Comparison of ENCODE assay signal across 11 cellular contexts in the genomic region with DNA sequence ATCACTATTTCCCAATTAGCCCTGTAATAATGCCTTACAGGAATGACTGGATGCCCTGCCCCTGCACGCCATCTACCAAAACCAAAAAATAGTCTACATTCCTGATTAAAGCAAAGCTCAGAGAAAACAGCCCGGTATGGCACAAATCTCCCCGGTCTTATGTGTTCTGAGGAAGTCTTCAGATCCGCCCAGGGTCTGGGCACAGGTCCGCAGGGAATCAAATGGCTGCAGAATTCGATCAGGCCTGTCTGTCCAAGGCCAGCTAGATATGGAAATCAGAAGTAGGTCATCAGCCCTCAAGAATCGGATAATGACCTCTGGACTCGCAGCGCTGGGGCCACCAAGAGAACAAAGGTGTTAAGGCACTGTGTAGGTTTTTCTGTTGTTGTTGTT.
DNase-seq lines count a peak whose midpoint lies in the region; ATAC-seq and TF ChIP-seq lines count a peak whose summit lies in the region.
"Had no signal": no experiment of that assay in that cellular context is flagged by ENCODE, and none has a peak within 500 bp of the region (broad histone marks: within the 10 kb centered on the region; RNA-seq: fewer than 3 reads in every experiment).

No MANE protein-coding gene starts in this region.

- no peak for ATAC-seq in activated CD4-positive, CD25-positive, alpha-beta regulatory T cell treated with anti-CD3 and anti-CD28 coated beads, Interleukin-2, amount 50 U/mL, for 24 hours
- ATAC-seq in naive thymus-derived CD4-positive, alpha-beta T cell, result no peak
- no peak for ATAC-seq in GM18861 (IDR thresholded peaks at IDR 0.05; ENCODE audit: unreplicated experiment)

- peaks cover 30 to 32% of the 10 kb centered on the region in 2 experiments for H3K4me1 ChIP-seq in trophoblast cell (ENCODE audit: control insufficient read depth in 1 of 2, insufficient read depth in 2 of 2, low read length in 2 of 2)
- H3K4me1 ChIP-seq in naive thymus-derived CD4-positive, alpha-beta T cell (ENCODE audit: control insufficient read depth in 2 of 2, insufficient read depth in 2 of 2, low read length in 2 of 2), result no peaks in the 10 kb centered on the region

- no peak overlapping the region for H2AFZ ChIP-seq in trophoblast cell (ENCODE audit: insufficient read depth, low read length, poor library complexity)

- H3K4me1 Mint-ChIP-seq in CD14-positive monocyte, result peaks cover 40% of the 10 kb centered on the region
- peaks cover 0 to 25% (median 2%) of the 10 kb centered on the region in 7 donors for H3K4me1 Mint-ChIP-seq in naive thymus-derived CD4-positive, alpha-beta T cell
- H3K4me1 Mint-ChIP-seq: activated T-helper 17 cell treated with anti-CD3 and anti-CD28 coated beads, Interleukin-2, amount 50 U/mL, for 72 hours had no signal

- H4K91ac ChIP-seq in trophoblast cell (ENCODE audit: low read depth, low read length), result peak overlapping the region; percentile 58

- peaks cover 0 to 1% of the 10 kb centered on the region in 2 experiments for H3K36me3 ChIP-seq in trophoblast cell (ENCODE audit: control insufficient read depth in 1 of 2, insufficient read depth in 2 of 2, low read length in 2 of 2)
- H3K36me3 ChIP-seq in naive thymus-derived CD4-positive, alpha-beta T cell (ENCODE audit: control insufficient read depth in 2 of 3, insufficient read depth in 3 of 3, low read length in 3 of 3), result no peaks in the 10 kb centered on the region

- peak overlapping the region; percentile 18 for H3K14ac ChIP-seq in trophoblast cell (ENCODE audit: low read length)

- intact Hi-C loops in CD14-positive monocyte (cut with micrococcal nuclease) (no loop called here), posterior vena cava (cut with DNase I) (no loop called here)
- intact Hi-C loops in naive thymus-derived CD4-positive, alpha-beta T cell (cut with micrococcal nuclease), result loop anchor here in 1 of 2 donors (10.0 kb wide), 1 partner anchor 48 kb away; no protein-coding TSS in a partner anchor

- H3K9me3 Mint-ChIP-seq in CD14-positive monocyte, result peaks cover 0 to 3% (median 0%) of the 10 kb centered on the region in 7 donors
- H3K9me3 Mint-ChIP-seq in naive thymus-derived CD4-positive, alpha-beta T cell, result peaks cover 0 to 5% (median 0%) of the 10 kb centered on the region in 11 donors
- H3K9me3 Mint-ChIP-seq: activated T-helper 17 cell treated with anti-CD3 and anti-CD28 coated beads, Interleukin-2, amount 50 U/mL, for 72 hours had no signal

- no peak overlapping the region for H3K23ac ChIP-seq in trophoblast cell (ENCODE audit: low read length)

- no peak overlapping the region for H4K12ac ChIP-seq in trophoblast cell (ENCODE audit: low read depth, low read length)

- H2BK5ac ChIP-seq in trophoblast cell (ENCODE audit: low read depth, low read length, poor library complexity), result peak overlapping the region; percentile 74

- peak overlapping the region; percentile 9 for H2AK5ac ChIP-seq in trophoblast cell (ENCODE audit: low read length)

- H3K9ac ChIP-seq in trophoblast cell (ENCODE audit: low read length), result no peak overlapping the region

- peaks cover 0 to 1% (median 0%) of the 10 kb centered on the region in 3 donors for H3K27me3 Mint-ChIP-seq in CD14-positive monocyte (ENCODE audit: low read depth in 3 of 3)
- H3K27me3 Mint-ChIP-seq in naive thymus-derived CD4-positive, alpha-beta T cell, result peaks cover 0 to 21% (median 4%) of the 10 kb centered on the region in 5 donors

- H2BK12ac ChIP-seq in trophoblast cell (ENCODE audit: low read length), result peak overlapping the region; percentile 61

- no peak for DNase-seq in CD14-positive monocyte (ENCODE audit: low spot score)
- DNase-seq in LHCN-M2 (ENCODE audit: low read depth), result peak; percentile 35
- no peak for DNase-seq in epithelial cell of prostate (ENCODE audit: low read depth, low spot score)
- peak; percentile 11 to 54 for DNase-seq in trophoblast cell
- DNase-seq in naive thymus-derived CD4-positive, alpha-beta T cell, result no peak
- DNase-seq in posterior vena cava (ENCODE audit: low spot score), result no peak
- DNase-seq: Karpas-422, NCI-H524 treated with DMSO at 0.1 percent for 48 hours had no signal

- POLR2A ChIA-PET in naive thymus-derived CD4-positive, alpha-beta T cell (lab: Charles Lee), result no interaction called here

- H3K4me2 ChIP-seq in trophoblast cell (ENCODE audit: low read length), result peak overlapping the region; percentile 2

- peak overlapping the region; percentile 48 for H2BK120ac ChIP-seq in trophoblast cell (ENCODE audit: insufficient read depth, low read length, poor library complexity)

- H3K9me3 ChIP-seq in trophoblast cell (ENCODE audit: insufficient read depth, low read depth, low read length), result no peaks in the 10 kb centered on the region
- H3K9me3 ChIP-seq in naive thymus-derived CD4-positive, alpha-beta T cell (ENCODE audit: control insufficient read depth in 2 of 3, low read length in 3 of 3), result no peaks in the 10 kb centered on the region

- H3K4ac ChIP-seq in trophoblast cell (ENCODE audit: low read depth, low read length), result peak overlapping the region; percentile 4

- H3K27ac ChIP-seq in epithelial cell of prostate, result peak overlapping the region; percentile 77
- H3K27ac ChIP-seq in trophoblast cell (ENCODE audit: low read depth, low read length), result peak overlapping the region; percentile 78
- no peak overlapping the region for H3K27ac ChIP-seq in naive thymus-derived CD4-positive, alpha-beta T cell (ENCODE audit: low read depth, low read length)

- CTCF ChIA-PET in naive thymus-derived CD4-positive, alpha-beta T cell (lab: Charles Lee), result no interaction called here

- peaks cover 20% of the 10 kb centered on the region for H3K79me1 ChIP-seq in trophoblast cell (ENCODE audit: low read length)

- no peak overlapping the region for H3K18ac ChIP-seq in trophoblast cell (ENCODE audit: low read length)

- no CpG with 5 or more reads among the region's 9 CpGs for WGBS in trophoblast cell (ENCODE audit: extremely low coverage, insufficient coverage, insufficient read length)

- no peaks in the 10 kb centered on the region for H3K27me3 ChIP-seq in trophoblast cell (ENCODE audit: insufficient read depth, low read length)
- no peaks in the 10 kb centered on the region for H3K27me3 ChIP-seq in naive thymus-derived CD4-positive, alpha-beta T cell (ENCODE audit: control insufficient read depth in 2 of 2, insufficient read depth in 2 of 2, low read length in 2 of 2)

- H3K79me2 ChIP-seq in trophoblast cell (ENCODE audit: control insufficient read depth, insufficient read depth, low read length, poor library complexity), result no peaks in the 10 kb centered on the region

- H4K8ac ChIP-seq in trophoblast cell (ENCODE audit: low read depth, low read length), result no peak overlapping the region

- peaks cover 23 to 27% of the 10 kb centered on the region in 2 donors for H3K36me3 Mint-ChIP-seq in CD14-positive monocyte
- no peaks in the 10 kb centered on the region for H3K36me3 Mint-ChIP-seq in naive thymus-derived CD4-positive, alpha-beta T cell

- peak overlapping the region in 5 of 7 donors; percentile 18 to 81 (median 66) for H3K27ac Mint-ChIP-seq in CD14-positive monocyte
- H3K27ac Mint-ChIP-seq in naive thymus-derived CD4-positive, alpha-beta T cell, result peak overlapping the region in 1 of 9 donors; percentile 73
- H3K27ac Mint-ChIP-seq: activated T-helper 17 cell treated with anti-CD3 and anti-CD28 coated beads, Interleukin-2, amount 50 U/mL, for 72 hours had no signal

- H3K4me3 ChIP-seq in trophoblast cell (ENCODE audit: low read depth, low read length), result no peak overlapping the region
- H3K4me3 ChIP-seq in naive thymus-derived CD4-positive, alpha-beta T cell (ENCODE audit: low read length), result no peak overlapping the region

- TF ChIP-seq CTCF in CD14-positive monocyte (IDR thresholded peaks at IDR 0.05), result no peak

- no peak overlapping the region for H3K4me3 Mint-ChIP-seq in CD14-positive monocyte
- H3K4me3 Mint-ChIP-seq in naive thymus-derived CD4-positive, alpha-beta T cell, result peak overlapping the region in 1 of 10 donors; percentile 39
- H3K4me3 Mint-ChIP-seq: activated T-helper 17 cell treated with anti-CD3 and anti-CD28 coated beads, Interleukin-2, amount 50 U/mL, for 72 hours had no signal

Comparison
In these comparisons a context has a peak if more than half of its experiments do, and no peak if none do; other contexts are left out.
1. DNase-seq: peak in LHCN-M2 (single experiment) and trophoblast cell (2 of 2); none in CD14-positive monocyte (single experiment), epithelial cell of prostate (single experiment), naive thymus-derived CD4-positive, alpha-beta T cell (0 of 9) and posterior vena cava (single experiment).